ENCODE assay signal across 22 cellular contexts in genomic region chr9:21569721-21570120, GRCh38.
DNase-seq lines count a peak whose midpoint lies in the region; ATAC-seq, FAIRE-seq and TF ChIP-seq lines count a peak whose summit lies in the region.
"Had no signal": no experiment of that assay in that cellular context is flagged by ENCODE, and none has a peak within 500 bp of the region (broad histone marks: within the 10 kb centered on the region; RNA-seq: fewer than 3 reads in every experiment).

No MANE protein-coding gene starts in this region.

- TF ChIP-seq EP300 in HepG2 (IDR thresholded peaks at IDR 0.05; ENCODE audit: low read depth in 2 of 2, low read length in 2 of 2) (no peak), HepG2 (CRISPR knock-in tag; IDR thresholded peaks at IDR 0.05; ENCODE audit: borderline replicate concordance) (no peak)

- H3K4me3 ChIP-seq in HepG2 (replicated peaks in 1 of 3; ENCODE audit: insufficient read depth in 1 of 3, low read depth in 2 of 3, low read length in 3 of 3) (no peak overlapping the region), right lobe of liver (no peak overlapping the region), RWPE2 (ENCODE audit: severe bottlenecking) (no peak overlapping the region)
- H3K4me3 ChIP-seq: BLaER1 treated with 17β-estradiol and CSF1 and Interleukin-3, amounts not matched to agents 10 nM and 100 nM; GM23338 had no signal

- BruUV-seq in HepG2 (replicated peaks; lab: Mats Ljungman, UMichigan), result no TSS peak

- POLR2A ChIA-PET in HepG2 (lab: Yijun Ruan, JAX), result no interaction called here

- no peak overlapping the region for H3K9ac ChIP-seq in HepG2 (ENCODE audit: insufficient read depth, low read depth, low read length)
- H3K9ac ChIP-seq: BLaER1 treated with 17β-estradiol and CSF1 and Interleukin-3, amounts not matched to agents 10 nM and 100 nM had no signal

- H3K27me3 ChIP-seq in HepG2 (ENCODE audit: control insufficient read depth in 1 of 2, insufficient read depth in 2 of 2, low read length in 2 of 2) (no peaks in the 10 kb centered on the region), right lobe of liver (no peaks in the 10 kb centered on the region), RWPE2 (ENCODE audit: insufficient read depth, poor library complexity, severe bottlenecking) (no peaks in the 10 kb centered on the region)
- H3K27me3 ChIP-seq: BLaER1 treated with 17β-estradiol and CSF1 and Interleukin-3, amounts not matched to agents 10 nM and 100 nM had no signal

- no peaks in the 10 kb centered on the region for H3K9me3 ChIP-seq in HepG2 (ENCODE audit: low read length)
- H3K9me3 ChIP-seq in right lobe of liver, result no peaks in the 10 kb centered on the region
- no peaks in the 10 kb centered on the region for H3K9me3 ChIP-seq in RWPE2 (ENCODE audit: severe bottlenecking)
- H3K9me3 ChIP-seq: BE2C; BLaER1 treated with 17β-estradiol and CSF1 and Interleukin-3, amounts not matched to agents 10 nM and 100 nM had no signal

- TF ChIP-seq POLR2A in HepG2 (IDR thresholded peaks at IDR 0.05; ENCODE audit: insufficient read depth in 1 of 2, low read depth in 2 of 2, low read length in 2 of 2) (no peak), right lobe of liver (IDR thresholded peaks at IDR 0.05) (no peak), GM12892 (IDR thresholded peaks at IDR 0.05; ENCODE audit: low read depth, low read length) (no peak)

- no peaks in the 10 kb centered on the region for H3K4me1 ChIP-seq in HepG2 (ENCODE audit: insufficient read depth, low read length)
- H3K4me1 ChIP-seq in right lobe of liver, result no peaks in the 10 kb centered on the region
- H3K4me1 ChIP-seq in RWPE2 (ENCODE audit: insufficient read depth, poor library complexity, severe bottlenecking), result peaks cover 90% of the 10 kb centered on the region
- H3K4me1 ChIP-seq: BE2C; BLaER1 treated with 17β-estradiol and CSF1 and Interleukin-3, amounts not matched to agents 10 nM and 100 nM had no signal

- H3K79me2 ChIP-seq in HepG2 (ENCODE audit: insufficient read depth, low read length), result no peaks in the 10 kb centered on the region

- CTCF ChIA-PET in HepG2 (lab: Yijun Ruan, JAX; ENCODE audit: low intra/inter-chr PET ratio, low total read pairs), result no interaction called here

- H3K27ac ChIP-seq in HepG2 (ENCODE audit: extremely low read length, insufficient read depth, low read length) (no peak overlapping the region), right lobe of liver (no peak overlapping the region), RWPE2 (ENCODE audit: poor library complexity, severe bottlenecking) (peak overlapping the region; percentile 98)
- H3K27ac ChIP-seq: 22Rv1; BLaER1 treated with 17β-estradiol and CSF1 and Interleukin-3, amounts not matched to agents 10 nM and 100 nM had no signal

- TF ChIP-seq CTCF in HepG2 (CRISPR knock-in tag; IDR thresholded peaks at IDR 0.05) (no peak), right lobe of liver (IDR thresholded peaks at IDR 0.05) (no peak), RWPE2 (IDR thresholded peaks at IDR 0.05; ENCODE audit: poor library complexity, severe bottlenecking) (no peak)

- no peak for FAIRE-seq in HepG2 (lab: Jason Lieb, UNC)
- no peak for FAIRE-seq in GM12892 (lab: Jason Lieb, UNC)
- FAIRE-seq: D721Med, GM19239 had no signal

- ATAC-seq in HepG2, result no peak
- ATAC-seq in right lobe of liver, result no peak
- ATAC-seq in RWPE2 (ENCODE audit: low read depth), result no peak
- no peak for ATAC-seq in HG03135 (IDR thresholded peaks at IDR 0.05; ENCODE audit: unreplicated experiment)
- ATAC-seq: GM23338 had no signal

- intact Hi-C loops in HepG2 (cut with micrococcal nuclease; ENCODE audit: unreplicated experiment) (no loop called here), right lobe of liver (cut with DNase I) (no loop called here)

- no peak for TF ChIP-seq RAD21 in HepG2 (CRISPR knock-in tag; IDR thresholded peaks at IDR 0.05)

- H3K36me3 ChIP-seq in HepG2 (replicated peaks in 1 of 2; ENCODE audit: control insufficient read depth in 1 of 2, insufficient read depth in 2 of 2, low read length in 2 of 2), result no peaks in the 10 kb centered on the region
- no peaks in the 10 kb centered on the region for H3K36me3 ChIP-seq in right lobe of liver
- peaks cover 40% of the 10 kb centered on the region for H3K36me3 ChIP-seq in RWPE2 (ENCODE audit: low read depth)
- H3K36me3 ChIP-seq: BE2C; BLaER1 treated with 17β-estradiol and CSF1 and Interleukin-3, amounts not matched to agents 10 nM and 100 nM had no signal

- 27% methylated on average over 1 of the region's 1 CpG for WGBS in HepG2 (ENCODE audit: low lambda C conversion rate)
- WGBS in right lobe of liver (ENCODE audit: insufficient coverage, low coverage, low lambda C conversion rate, missing lambda C conversion rate), result 47% methylated on average over 1 of the region's 1 CpG

- no peak overlapping the region for H3K4me2 ChIP-seq in HepG2 (ENCODE audit: low read depth, low read length)
- H3K4me2 ChIP-seq: BLaER1 treated with 17β-estradiol and CSF1 and Interleukin-3, amounts not matched to agents 10 nM and 100 nM; GM23338 had no signal

- in situ Hi-C loops in HepG2 (cut with HindIII; ENCODE audit: extremely low pct_ligation_motif_present, low pct_unique_long_range_greater_than_20kb), result no loop called here

- no peak for DNase-seq in HepG2 (ENCODE audit: low spot score)
- DNase-seq in right lobe of liver, result no peak
- peak; percentile 57 for DNase-seq in HT-29 (ENCODE audit: low spot score)
- no peak for DNase-seq in RWPE2 (ENCODE audit: low spot score)
- DNase-seq in GM12892 (ENCODE audit: insufficient read length), result no peak
- no peak for DNase-seq in NCI-H187 (lab: John Stamatoyannopoulos, UW)
- DNase-seq: ACHN; AML-193; BE2C; CD4-positive, alpha-beta T cell; CD8-positive, alpha-beta memory T cell; DMS 273 treated with DMSO at 0.1 percent for 48 hours; DMS53; DMS79 treated with DMSO at 0.1 percent for 48 hours; GF-D8; H9 had no signal

- no peak overlapping the region for H2AFZ ChIP-seq in HepG2 (ENCODE audit: low read length)
- H2AFZ ChIP-seq: GM23338 had no signal

- H4K20me1 ChIP-seq in HepG2 (ENCODE audit: insufficient read depth, low read length), result no peaks in the 10 kb centered on the region
- H4K20me1 ChIP-seq: BLaER1 treated with 17β-estradiol and CSF1 and Interleukin-3, amounts not matched to agents 10 nM and 100 nM had no signal

TF ChIP-seq in HepG2, 621 proteins besides CTCF, POLR2A, EP300 and RAD21:
- TF ChIP-seq BRF2 (CRISPR knock-in tag; IDR thresholded peaks at IDR 0.05), result no peak
- TF ChIP-seq ATF7 (IDR thresholded peaks at IDR 0.05), result peak; percentile 65
- no peak for TF ChIP-seq ATF7 (CRISPR knock-in tag; IDR thresholded peaks at IDR 0.05)
